16 cellular contexts compared by ENCODE assay signal in the genomic region with DNA sequence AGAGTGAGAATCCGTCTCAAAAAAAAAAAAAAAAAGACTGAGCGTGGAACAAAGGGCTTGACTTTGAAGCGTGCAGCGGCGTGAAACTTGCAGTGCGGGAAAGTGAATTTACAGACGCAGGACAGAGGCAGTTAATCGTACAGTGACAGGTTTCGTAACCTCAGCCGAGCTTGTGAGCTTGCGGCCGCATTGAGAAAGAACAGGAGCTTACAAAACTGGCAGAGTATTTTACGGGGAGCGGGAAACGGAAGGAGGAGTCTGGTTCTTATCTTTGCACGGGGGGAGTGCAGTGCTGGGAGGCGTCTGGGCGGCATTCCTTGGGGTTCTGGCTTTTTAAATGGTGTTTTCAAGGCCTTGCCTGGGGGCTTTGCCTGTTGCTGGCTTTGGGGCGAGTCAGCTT. TPM values are rescaled to one million over a fixed set of nuclear protein-coding genes. Genes with fewer than 3 reads are reported as not detected.
A peak's percentile ranks its signal among the peaks of the same experiment; 100 is the strongest.
DNase-seq lines count a peak whose midpoint lies in the region; ATAC-seq and TF ChIP-seq lines count a peak whose summit lies in the region.
"Had no signal": no experiment of that assay in that cellular context is flagged by ENCODE, and none has a peak within 500 bp of the region (broad histone marks: within the 10 kb centered on the region; RNA-seq: fewer than 3 reads in every experiment).

No MANE protein-coding gene starts in this region.

- H3K4me3 Mint-ChIP-seq in neural crest cell = peak overlapping the region; percentile 34
- H3K4me3 Mint-ChIP-seq in activated CD8-positive, alpha-beta memory T cell treated with anti-CD3 and anti-CD28 coated beads, Interleukin-2, amount 10 ng/mL, durations not matched to agents 7 days and 5 days = no peak overlapping the region
- H3K4me3 Mint-ChIP-seq: stimulated activated naive CD8-positive, alpha-beta T cell treated with anti-CD3 and anti-CD28 coated beads, Interleukin-15, amount 100 ng/mL, for 72 hours had no signal

- no peaks in the 10 kb centered on the region for H3K36me3 ChIP-seq in BJ (ENCODE audit: control insufficient read depth, insufficient read depth, low read length)

- intact Hi-C loops in Right ventricle myocardium inferior (cut with DNase I) = no loop called here

- POLR2A ChIA-PET in BJ (lab: Charles Lee) = no interaction called here

- H3K9me3 Mint-ChIP-seq in neural crest cell = peaks cover 3% of the 10 kb centered on the region
- H3K9me3 Mint-ChIP-seq in activated CD8-positive, alpha-beta memory T cell treated with anti-CD3 and anti-CD28 coated beads, Interleukin-2, amount 10 ng/mL, durations not matched to agents 7 days and 5 days (ENCODE audit: low read depth) = no peaks in the 10 kb centered on the region
- H3K9me3 Mint-ChIP-seq: stimulated activated naive CD8-positive, alpha-beta T cell treated with anti-CD3 and anti-CD28 coated beads, Interleukin-15, amount 100 ng/mL, for 72 hours had no signal

- H3K27me3 ChIP-seq in BJ (ENCODE audit: control insufficient read depth, insufficient read depth, low read length) = no peaks in the 10 kb centered on the region

- H3K4me1 Mint-ChIP-seq in neural crest cell = peaks cover 21% of the 10 kb centered on the region
- H3K4me1 Mint-ChIP-seq in activated CD8-positive, alpha-beta memory T cell treated with anti-CD3 and anti-CD28 coated beads, Interleukin-2, amount 10 ng/mL, durations not matched to agents 7 days and 5 days = peaks cover 9% of the 10 kb centered on the region

- no peak overlapping the region for H3K4me3 ChIP-seq in BJ (ENCODE audit: low read depth, low read length)

- DNase-seq in BJ (ENCODE audit: low read depth) (peak; percentile 50), NOMO-1 treated with dmso at 0.1 percent for 144 hours (lab: John Stamatoyannopoulos, UW; ENCODE audit: unreplicated experiment) (peak; percentile 89), Right ventricle myocardium inferior (ENCODE audit: missing footprints) (peak; percentile 73), neural crest cell (ENCODE audit: low read depth, low spot score) (no peak), NCI-H524 treated with DMSO at 0.1 percent for 48 hours (lab: John Stamatoyannopoulos, UW) (no peak), NCI-H82 (lab: John Stamatoyannopoulos, UW) (no peak)
- DNase-seq in activated CD8-positive, alpha-beta memory T cell treated with anti-CD3 and anti-CD28 coated beads, Interleukin-2, amount 10 ng/mL, durations not matched to agents 7 days and 5 days = no peak
- DNase-seq: foreskin melanocyte; NCI-H1105 treated with DMSO at 0.1 percent for 48 hours; NK-92 treated with Interleukin-12 subunit alpha and Interleukin-12 subunit beta, amount 100 ng/mL, for 24 hours; stimulated activated CD4-positive, alpha-beta T cell treated with anti-CD3 and anti-CD28 coated beads, Interleukin-1b, Interleukin-23, amount 100 ng/mL, for 48 hours; stimulated activated naive CD8-positive, alpha-beta T cell treated with anti-CD3 and anti-CD28 coated beads, Interleukin-15, amount 100 ng/mL, for 72 hours had no signal

- TF ChIP-seq CTCF in BJ (IDR thresholded peaks at IDR 0.05; ENCODE audit: insufficient read depth, low read depth, low read length) (no peak), neural crest cell (conservative IDR thresholded peaks at IDR 0.05) (no peak)

- H3K36me3 Mint-ChIP-seq in neural crest cell (ENCODE audit: low read depth) = peaks cover 25% of the 10 kb centered on the region
- H3K36me3 Mint-ChIP-seq in activated CD8-positive, alpha-beta memory T cell treated with anti-CD3 and anti-CD28 coated beads, Interleukin-2, amount 10 ng/mL, durations not matched to agents 7 days and 5 days = peaks cover 2% of the 10 kb centered on the region

- ATAC-seq in Right ventricle myocardium inferior (peak; percentile 66), HG02588 (IDR thresholded peaks at IDR 0.05; ENCODE audit: unreplicated experiment) (no peak)
- no peak for ATAC-seq in activated CD8-positive, alpha-beta memory T cell treated with anti-CD3 and anti-CD28 coated beads, Interleukin-2, amount 10 ng/mL, durations not matched to agents 7 days and 5 days
- ATAC-seq: HCT116; stimulated activated naive CD8-positive, alpha-beta T cell treated with anti-CD3 and anti-CD28 coated beads, Interleukin-15, amount 100 ng/mL, for 72 hours had no signal

- CTCF ChIA-PET in BJ (lab: Yijun Ruan, JAX) = interaction anchor here (0.5 to 1.8 kb wide), 5 partner anchors 11 to 90 kb away, joined by 3 to 9 read pairs (median 4); partner anchors contain the start of gene CDC34
- CTCF ChIA-PET in activated CD8-positive, alpha-beta memory T cell treated with anti-CD3 and anti-CD28 coated beads, Interleukin-2, amount 10 ng/mL, durations not matched to agents 7 days and 5 days (lab: Charles Lee) = interaction anchor here (0.6 to 0.8 kb wide), 2 partner anchors 15 to 34 kb away, joined by 3 read pairs; partner anchors contain the start of gene CDC34

- no peak overlapping the region for H3K27ac Mint-ChIP-seq in neural crest cell (ENCODE audit: unreplicated experiment)
- H3K27ac Mint-ChIP-seq in activated CD8-positive, alpha-beta memory T cell treated with anti-CD3 and anti-CD28 coated beads, Interleukin-2, amount 10 ng/mL, durations not matched to agents 7 days and 5 days = no peak overlapping the region
- H3K27ac Mint-ChIP-seq: stimulated activated naive CD8-positive, alpha-beta T cell treated with anti-CD3 and anti-CD28 coated beads, Interleukin-15, amount 100 ng/mL, for 72 hours had no signal

- H3K27me3 Mint-ChIP-seq in neural crest cell (ENCODE audit: low read depth) = peaks cover 12% of the 10 kb centered on the region
- no peaks in the 10 kb centered on the region for H3K27me3 Mint-ChIP-seq in activated CD8-positive, alpha-beta memory T cell treated with anti-CD3 and anti-CD28 coated beads, Interleukin-2, amount 10 ng/mL, durations not matched to agents 7 days and 5 days
- H3K27me3 Mint-ChIP-seq: stimulated activated naive CD8-positive, alpha-beta T cell treated with anti-CD3 and anti-CD28 coated beads, Interleukin-15, amount 100 ng/mL, for 72 hours had no signal

RNA-seq across cellular contexts. Expression of gene BSG, which starts 6.0 kb away (rescaled TPM):
- 579 and 1,176 TPM in 2 replicates for polyA plus RNA-seq in BJ (2011; rRNA removed)
- polyA minus RNA-seq in BJ (2011; rRNA and poly(A)+ RNA removed) = 119 and 216 TPM in 2 replicates
- total RNA-seq in Right ventricle myocardium inferior = 1,651 TPM
- 564 and 613 TPM in 2 replicates for total RNA-seq in neural crest cell
- total RNA-seq in activated CD8-positive, alpha-beta memory T cell treated with anti-CD3 and anti-CD28 coated beads, Interleukin-2, amount 10 ng/mL, durations not matched to agents 7 days and 5 days = 100 to 1,000 TPM; 206 to 225 TPM

RNA-seq across cellular contexts. Expression of gene GZMM, which starts 22.6 kb away (rescaled TPM):
- not detected in 2 replicates for polyA plus RNA-seq in BJ (2011; rRNA removed)
- not detected in 2 replicates for polyA minus RNA-seq in BJ (2011; rRNA and poly(A)+ RNA removed)
- not detected for total RNA-seq in Right ventricle myocardium inferior
- total RNA-seq in neural crest cell = not detected in 2 replicates
- total RNA-seq in activated CD8-positive, alpha-beta memory T cell treated with anti-CD3 and anti-CD28 coated beads, Interleukin-2, amount 10 ng/mL, durations not matched to agents 7 days and 5 days = 10 to 100 TPM; 46.9 to 76.3 TPM
- total RNA-seq: cerebellum, myocyte had no signal

RNA-seq across cellular contexts. Expression of gene HCN2, which starts 23.3 kb away (rescaled TPM):
- 0.83 and 1.5 TPM in 2 replicates for polyA plus RNA-seq in BJ (2011; rRNA removed)
- polyA minus RNA-seq in BJ (2011; rRNA and poly(A)+ RNA removed) = 3.1 and 6.0 TPM in 2 replicates
- total RNA-seq in Right ventricle myocardium inferior (4.5 TPM), neural crest cell (0.71 and 0.84 TPM in 2 replicates)
- total RNA-seq in activated CD8-positive, alpha-beta memory T cell treated with anti-CD3 and anti-CD28 coated beads, Interleukin-2, amount 10 ng/mL, durations not matched to agents 7 days and 5 days = under 1 TPM; 0.67 to 0.75 TPM

RNA-seq across cellular contexts. Expression of gene CDC34, which starts 34.8 kb away (rescaled TPM):
- polyA plus RNA-seq in BJ (2011; rRNA removed) = 49.1 and 75.2 TPM in 2 replicates
- 30.5 and 34.2 TPM in 2 replicates for polyA minus RNA-seq in BJ (2011; rRNA and poly(A)+ RNA removed)
- total RNA-seq in Right ventricle myocardium inferior = 109 TPM
- 106 and 111 TPM in 2 replicates for total RNA-seq in neural crest cell
- 10 to 100 TPM; 58.3 to 58.9 TPM for total RNA-seq in activated CD8-positive, alpha-beta memory T cell treated with anti-CD3 and anti-CD28 coated beads, Interleukin-2, amount 10 ng/mL, durations not matched to agents 7 days and 5 days

RNA-seq across cellular contexts. Expression of gene TPGS1, which starts 59.1 kb away (rescaled TPM):
- polyA plus RNA-seq in BJ (2011; rRNA removed) = 4.5 and 6.8 TPM in 2 replicates
- polyA minus RNA-seq in BJ (2011; rRNA and poly(A)+ RNA removed) = 1.5 and 1.8 TPM in 2 replicates
- total RNA-seq in Right ventricle myocardium inferior (10.3 TPM), neural crest cell (22.3 TPM in 2 replicates)
- total RNA-seq in activated CD8-positive, alpha-beta memory T cell treated with anti-CD3 and anti-CD28 coated beads, Interleukin-2, amount 10 ng/mL, durations not matched to agents 7 days and 5 days = 10 to 100 TPM; 19.4 to 21.6 TPM

Comparison
In these comparisons a context has a peak if more than half of its experiments do, and no peak if none do; other contexts are left out.
1. DNase-seq: peak in BJ (single experiment), NOMO-1 treated with dmso at 0.1 percent for 144 hours (single experiment) and Right ventricle myocardium inferior (single experiment); none in neural crest cell (single experiment), activated CD8-positive, alpha-beta memory T cell treated with anti-CD3 and anti-CD28 coated beads, Interleukin-2, amount 10 ng/mL, durations not matched to agents 7 days and 5 days (single experiment), NCI-H524 treated with DMSO at 0.1 percent for 48 hours (single experiment) and NCI-H82 (single experiment).
2. RNA of gene GZMM, which starts 22.6 kb away (total RNA-seq): 46.9 to 76.3 TPM in activated CD8-positive, alpha-beta memory T cell treated with anti-CD3 and anti-CD28 coated beads, Interleukin-2, amount 10 ng/mL, durations not matched to agents 7 days and 5 days; not detected in neural crest cell and not detected in Right ventricle myocardium inferior (single experiment); every median in the first group is over 10 times any median in the second.